ENCODE assay signal across 22 cellular contexts in genomic region chr7:142488842-142489241, GRCh38.
"Had no signal": no experiment of that assay in that cellular context is flagged by ENCODE, and none has a peak within 500 bp of the region (broad histone marks: within the 10 kb centered on the region; RNA-seq: fewer than 3 reads in every experiment).

No MANE protein-coding gene starts in this region.

- H3K4me1 ChIP-seq: transverse colon had no signal

- H3K9me3 Mint-ChIP-seq: activated naive CD4-positive, alpha-beta T cell treated with anti-CD3 and anti-CD28 coated beads, Interleukin-2, amount 50 U/mL, for 72 hours; central memory CD8-positive, alpha-beta T cell; natural killer cell; stimulated activated naive B cell treated with anti-CD40 and anti-IgM and Interleukin-4, amounts not matched to agents 10 μg/mL and 1 μg/mL and 100 μg/mL, for 72 hours; WTC11 had no signal

- H3K27me3 ChIP-seq: body of pancreas, gastrocnemius medialis, left lung, transverse colon had no signal

- H3K9me3 ChIP-seq: body of pancreas, gastrocnemius medialis, heart right ventricle, left lung, transverse colon had no signal

- H3K27me3 Mint-ChIP-seq: central memory CD8-positive, alpha-beta T cell; T-helper 17 cell had no signal

- H3K36me3 ChIP-seq: gastrocnemius medialis, heart right ventricle, left lung, transverse colon had no signal

- DNase-seq: activated CD4-positive, alpha-beta T cell treated with anti-CD3 and anti-CD28 coated beads for 48 hours; activated CD8-positive, alpha-beta memory T cell treated with anti-CD3 and anti-CD28 coated beads, Interleukin-2, amount 50 U/mL, for 4 hours; activated CD8-positive, alpha-beta T cell treated with anti-CD3 and anti-CD28 coated beads, Interleukin-2, amount 10 ng/mL, durations not matched to agents 7 days and 5 days; activated gamma-delta T cell; activated T-cell treated with anti-CD3 and anti-CD28 coated beads, Interleukin-2, amount 50 U/mL, for 48 hours; amygdala; body of pancreas; effector CD4-positive, alpha-beta T cell; heart right ventricle; left lung; natural killer cell; posterior cingulate gyrus; retina; stimulated activated naive B cell treated with anti-CD40 and anti-IgM and Interleukin-4, amounts not matched to agents 10 μg/mL and 1 μg/mL and 100 μg/mL, for 72 hours; substantia nigra; T-helper 17 cell; transverse colon had no signal

- H3K36me3 Mint-ChIP-seq: activated naive CD4-positive, alpha-beta T cell treated with anti-CD3 and anti-CD28 coated beads, Interleukin-2, amount 50 U/mL, for 72 hours; natural killer cell; stimulated activated naive B cell treated with anti-CD40 and anti-IgM and Interleukin-4, amounts not matched to agents 10 μg/mL and 1 μg/mL and 100 μg/mL, for 72 hours; WTC11 had no signal

- ATAC-seq: activated CD8-positive, alpha-beta T cell treated with anti-CD3 and anti-CD28 coated beads, Interleukin-2, amount 10 ng/mL, durations not matched to agents 7 days and 5 days; activated naive CD4-positive, alpha-beta T cell treated with anti-CD3 and anti-CD28 coated beads, Interleukin-2, amount 50 U/mL, for 72 hours; body of pancreas; left lung; natural killer cell; T-helper 17 cell; WTC11 had no signal

- H3K27ac ChIP-seq: body of pancreas, coronary artery, gastrocnemius medialis, heart right ventricle, left lung, transverse colon had no signal

- H3K27ac Mint-ChIP-seq: activated CD8-positive, alpha-beta T cell treated with anti-CD3 and anti-CD28 coated beads, Interleukin-2, amount 10 ng/mL, durations not matched to agents 7 days and 5 days; natural killer cell; stimulated activated naive B cell treated with anti-CD40 and anti-IgM and Interleukin-4, amounts not matched to agents 10 μg/mL and 1 μg/mL and 100 μg/mL, for 72 hours; T-helper 17 cell; WTC11 had no signal

- H3K4me3 ChIP-seq: body of pancreas, coronary artery, gastrocnemius medialis, heart right ventricle, left lung, transverse colon had no signal

- H3K4me3 Mint-ChIP-seq: activated CD8-positive, alpha-beta T cell treated with anti-CD3 and anti-CD28 coated beads, Interleukin-2, amount 10 ng/mL, durations not matched to agents 7 days and 5 days; central memory CD8-positive, alpha-beta T cell; natural killer cell; stimulated activated naive B cell treated with anti-CD40 and anti-IgM and Interleukin-4, amounts not matched to agents 10 μg/mL and 1 μg/mL and 100 μg/mL, for 72 hours; T-helper 17 cell; WTC11 had no signal
